Comparison of ENCODE assay signal across 17 cellular contexts in the genomic region with DNA sequence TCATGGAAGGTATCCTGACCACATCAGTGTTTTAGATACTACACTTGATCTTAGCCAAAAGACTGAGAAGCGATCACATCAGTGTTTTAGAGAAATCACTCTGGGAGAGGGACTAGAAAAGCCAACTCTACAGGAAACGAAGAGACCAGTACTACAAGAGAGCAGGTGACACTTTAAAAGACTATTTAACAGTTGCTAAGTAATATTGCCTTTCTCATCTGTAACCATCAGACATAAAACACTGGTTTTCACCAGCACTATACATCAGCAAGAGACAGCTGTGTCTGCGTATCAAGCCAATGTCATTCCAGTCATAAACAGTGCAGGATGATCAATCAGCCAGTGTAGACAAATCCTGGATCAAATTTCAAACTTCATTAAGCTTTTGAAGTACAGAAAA.
"Had no signal": no experiment of that assay in that cellular context is flagged by ENCODE, and none has a peak within 500 bp of the region (broad histone marks: within the 10 kb centered on the region; RNA-seq: fewer than 3 reads in every experiment).

No MANE protein-coding gene starts in this region.

- H3K27ac Mint-ChIP-seq: stimulated activated memory B cell treated with anti-CD40 and anti-IgM and Interleukin-4, amounts not matched to agents 10 μg/mL and 1 μg/mL and 100 μg/mL, for 72 hours had no signal

- H3K9me3 Mint-ChIP-seq: immature natural killer cell had no signal

- H3K27me3 Mint-ChIP-seq: stimulated activated memory B cell treated with anti-CD40 and anti-IgM and Interleukin-4, amounts not matched to agents 10 μg/mL and 1 μg/mL and 100 μg/mL, for 72 hours had no signal

- H3K9me3 ChIP-seq: left ventricle myocardium inferior, spleen had no signal

- ATAC-seq: stimulated activated memory B cell treated with anti-CD40 and anti-IgM and Interleukin-4, amounts not matched to agents 10 μg/mL and 1 μg/mL and 100 μg/mL, for 72 hours had no signal

- DNase-seq: activated CD4-positive, alpha-beta T cell treated with anti-CD3 and anti-CD28 coated beads, Interleukin-2, amount 50 U/mL, for 4 hours; activated CD4-positive, CD25-positive, alpha-beta regulatory T cell treated with anti-CD3 and anti-CD28 coated beads, Interleukin-2, amount 50 U/mL, for 72 hours; aorta; brain microvascular endothelial cell; cerebellar nuclear complex; cortex of kidney; effector CD8-positive, alpha-beta T cell; kidney glomerular epithelial cell; left ventricle myocardium inferior; mammary epithelial cell; occipital lobe; posterior cingulate gyrus; retina; spleen; stimulated activated CD4-positive, alpha-beta T cell treated with anti-CD3 and anti-CD28 coated beads, Interleukin-4, amount 100 ng/mL, for 4 hours had no signal

- H3K4me3 Mint-ChIP-seq: stimulated activated memory B cell treated with anti-CD40 and anti-IgM and Interleukin-4, amounts not matched to agents 10 μg/mL and 1 μg/mL and 100 μg/mL, for 72 hours had no signal
